Comparison of ENCODE assay signal across 24 cellular contexts in the genomic region with DNA sequence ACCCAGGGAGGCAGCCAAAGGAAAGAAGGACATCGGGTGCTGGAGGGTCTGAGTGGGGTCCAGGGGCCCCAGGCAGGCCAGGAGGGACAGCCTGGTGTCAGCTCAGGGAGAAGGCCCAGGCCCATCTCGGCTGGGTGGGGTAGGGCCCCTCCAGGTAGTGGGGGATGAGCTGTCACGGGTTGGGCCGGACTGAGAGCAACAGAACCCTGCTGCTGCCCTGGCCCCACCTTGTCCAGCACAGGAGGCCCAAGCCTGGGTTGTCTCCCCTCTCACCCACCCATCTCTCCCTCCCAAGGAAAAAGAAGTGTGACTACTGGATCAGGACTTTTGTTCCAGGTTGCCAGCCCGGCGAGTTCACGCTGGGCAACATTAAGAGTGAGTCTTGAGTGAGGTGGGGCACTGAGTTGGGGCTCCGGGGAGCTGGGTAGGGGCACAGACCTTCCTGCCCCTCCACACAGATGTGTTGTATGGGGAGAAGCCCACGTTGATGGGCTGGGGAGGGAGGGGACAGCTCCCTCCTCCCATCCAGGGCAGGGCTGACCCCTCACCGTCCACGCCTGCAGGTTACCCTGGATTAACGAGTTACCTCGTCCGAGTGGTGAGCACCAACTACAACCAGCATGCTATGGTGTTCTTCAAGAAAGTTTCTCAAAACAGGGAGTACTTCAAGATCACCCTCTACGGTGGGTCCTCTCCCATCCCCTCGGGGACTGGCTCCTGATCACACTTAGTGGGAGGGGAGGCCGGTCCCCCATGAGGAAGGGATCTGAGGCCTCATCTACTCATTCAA. TPM values are rescaled to one million over a fixed set of nuclear protein-coding genes. Genes with fewer than 3 reads are reported as not detected.
DNase-seq lines count a peak whose midpoint lies in the region; ATAC-seq and TF ChIP-seq lines count a peak whose summit lies in the region.
"Had no signal": no experiment of that assay in that cellular context is flagged by ENCODE, and none has a peak within 500 bp of the region (broad histone marks: within the 10 kb centered on the region; RNA-seq: fewer than 3 reads in every experiment).

No MANE protein-coding gene starts in this region.

- no peak for TF ChIP-seq CTCF in Peyer's patch (IDR thresholded peaks at IDR 0.05)
- TF ChIP-seq CTCF in endodermal cell (conservative IDR thresholded peaks at IDR 0.05): no peak
- TF ChIP-seq CTCF in lower lobe of right lung (IDR thresholded peaks at IDR 0.05): no peak

- H3K4me3 ChIP-seq in Peyer's patch (no peak overlapping the region), endodermal cell (ENCODE audit: low read length) (no peak overlapping the region), lower lobe of right lung (no peak overlapping the region), aorta (ENCODE audit: low read length in 2 of 2) (no peak overlapping the region), Karpas-422 (ENCODE audit: low read length) (no peak overlapping the region)

- H4K20me1 ChIP-seq in Karpas-422 (ENCODE audit: insufficient read depth, low read depth, low read length): no peaks in the 10 kb centered on the region

- H3K27me3 Mint-ChIP-seq in endodermal cell (ENCODE audit: insufficient read depth): peaks cover 9% of the 10 kb centered on the region
- no peaks in the 10 kb centered on the region for H3K27me3 Mint-ChIP-seq in activated T-cell treated with anti-CD3 and anti-CD28 coated beads, Interleukin-2, amount 50 U/mL, for 24 hours
- H3K27me3 Mint-ChIP-seq: T-helper 17 cell had no signal

- H3K4me3 Mint-ChIP-seq in endodermal cell: no peak overlapping the region
- H3K4me3 Mint-ChIP-seq in activated T-cell treated with anti-CD3 and anti-CD28 coated beads, Interleukin-2, amount 50 U/mL, for 24 hours: no peak overlapping the region
- H3K4me3 Mint-ChIP-seq: brain; CD14-positive monocyte; stimulated activated effector memory CD8-positive, alpha-beta T cell treated with anti-CD3 and anti-CD28 coated beads, Interleukin-12 subunit alpha, Interleukin-12 subunit beta, amount 100 ng/mL, for 72 hours; T-helper 17 cell had no signal

- H2AFZ ChIP-seq in Karpas-422 (ENCODE audit: low read length): no peak overlapping the region

- H3K9me3 ChIP-seq in Peyer's patch: no peaks in the 10 kb centered on the region
- no peaks in the 10 kb centered on the region for H3K9me3 ChIP-seq in endodermal cell (ENCODE audit: control insufficient read depth, low read length)
- H3K9me3 ChIP-seq in lower lobe of right lung: no peaks in the 10 kb centered on the region
- no peaks in the 10 kb centered on the region for H3K9me3 ChIP-seq in aorta (ENCODE audit: control insufficient read depth, low read length)
- H3K9me3 ChIP-seq in Karpas-422 (ENCODE audit: low read length): no peaks in the 10 kb centered on the region
- H3K9me3 ChIP-seq: upper lobe of left lung had no signal

- peaks cover 3% of the 10 kb centered on the region for H3K4me1 Mint-ChIP-seq in endodermal cell
- H3K4me1 Mint-ChIP-seq in activated T-cell treated with anti-CD3 and anti-CD28 coated beads, Interleukin-2, amount 50 U/mL, for 24 hours (ENCODE audit: low read depth): no peaks in the 10 kb centered on the region
- H3K4me1 Mint-ChIP-seq: CD14-positive monocyte had no signal

- H3K27me3 ChIP-seq in Peyer's patch: no peaks in the 10 kb centered on the region
- H3K27me3 ChIP-seq in endodermal cell (ENCODE audit: control insufficient read depth, insufficient read depth, low read length, poor library complexity, severe bottlenecking): no peaks in the 10 kb centered on the region
- H3K27me3 ChIP-seq in lower lobe of right lung (ENCODE audit: low read depth): no peaks in the 10 kb centered on the region
- H3K27me3 ChIP-seq in aorta (ENCODE audit: control insufficient read depth in 1 of 2, insufficient read depth in 2 of 2, low read length in 1 of 2): no peaks in the 10 kb centered on the region
- H3K27me3 ChIP-seq in Karpas-422 (ENCODE audit: low read length): no peaks in the 10 kb centered on the region
- H3K27me3 ChIP-seq: upper lobe of left lung had no signal

- no peak overlapping the region for H3K9ac ChIP-seq in endodermal cell (ENCODE audit: extremely low read depth, low read length, poor library complexity, severe bottlenecking)
- H3K9ac ChIP-seq in Karpas-422 (ENCODE audit: low read length): no peak overlapping the region

- DNase-seq in Peyer's patch (peak in 2 of 3 donors; percentile 36), endodermal cell (peak; percentile 45), lower lobe of right lung (peak; percentile 41), aorta (peak; percentile 41 to 61), middle frontal gyrus (ENCODE audit: extremely low spot score, low spot score) (no peak), Karpas-422 (no peak)
- DNase-seq in activated T-cell treated with anti-CD3 and anti-CD28 coated beads, Interleukin-2, amount 50 U/mL, for 24 hours: no peak
- DNase-seq: activated CD8-positive, alpha-beta memory T cell treated with anti-CD3 and anti-CD28 coated beads for 24 hours; activated naive CD4-positive, alpha-beta T cell treated with Interleukin-2 at 50 U/mL for 16 hours; DND-41; foreskin fibroblast; head of caudate nucleus; kidney glomerular epithelial cell; MV-4-11; NCI-H146; stimulated activated CD4-positive, alpha-beta T cell treated with anti-CD3 and anti-CD28 coated beads, Interleukin-4, amount 100 ng/mL, for 24 hours; substantia nigra; T-helper 17 cell had no signal

- H3K9me3 Mint-ChIP-seq in endodermal cell: no peaks in the 10 kb centered on the region
- no peaks in the 10 kb centered on the region for H3K9me3 Mint-ChIP-seq in activated T-cell treated with anti-CD3 and anti-CD28 coated beads, Interleukin-2, amount 50 U/mL, for 24 hours
- H3K9me3 Mint-ChIP-seq: brain; CD14-positive monocyte; stimulated activated effector memory CD8-positive, alpha-beta T cell treated with anti-CD3 and anti-CD28 coated beads, Interleukin-12 subunit alpha, Interleukin-12 subunit beta, amount 100 ng/mL, for 72 hours had no signal

- no peak overlapping the region for H3K4me2 ChIP-seq in Karpas-422 (ENCODE audit: low read depth, low read length, poor library complexity, severe bottlenecking)

- TF ChIP-seq POLR2A in Peyer's patch (IDR thresholded peaks at IDR 0.05): no peak

- H3K9me2 ChIP-seq in Karpas-422 (replicated peaks; ENCODE audit: insufficient read depth, low read length): no peaks in the 10 kb centered on the region

- H3K79me2 ChIP-seq in Karpas-422 (ENCODE audit: low read length): no peaks in the 10 kb centered on the region

- H3K4me1 ChIP-seq in Peyer's patch: peaks cover 0 to 13% (median 2%) of the 10 kb centered on the region in 4 donors
- H3K4me1 ChIP-seq in endodermal cell (ENCODE audit: control insufficient read depth, insufficient read depth, low read length): no peaks in the 10 kb centered on the region
- peaks cover 25% of the 10 kb centered on the region for H3K4me1 ChIP-seq in lower lobe of right lung
- no peaks in the 10 kb centered on the region for H3K4me1 ChIP-seq in aorta (ENCODE audit: control insufficient read depth in 1 of 2, insufficient read depth in 2 of 2, low read length in 2 of 2)
- no peaks in the 10 kb centered on the region for H3K4me1 ChIP-seq in Karpas-422 (ENCODE audit: low read length)

- H3K27ac Mint-ChIP-seq in endodermal cell: no peak overlapping the region
- no peak overlapping the region for H3K27ac Mint-ChIP-seq in activated T-cell treated with anti-CD3 and anti-CD28 coated beads, Interleukin-2, amount 50 U/mL, for 24 hours

- ATAC-seq in lower lobe of right lung (no peak), aorta (ENCODE audit: low FRiP score) (no peak)

- no peak overlapping the region for H3K27ac ChIP-seq in Peyer's patch
- H3K27ac ChIP-seq in endodermal cell (ENCODE audit: low read depth, low read length): no peak overlapping the region
- no peak overlapping the region for H3K27ac ChIP-seq in lower lobe of right lung
- H3K27ac ChIP-seq in aorta (ENCODE audit: low read depth in 1 of 2, low read length in 2 of 2): no peak overlapping the region
- no peak overlapping the region for H3K27ac ChIP-seq in Karpas-422 (ENCODE audit: low read length)

- H3K36me3 ChIP-seq in Peyer's patch (no peaks in the 10 kb centered on the region), endodermal cell (ENCODE audit: control insufficient read depth, insufficient read depth, low read length) (no peaks in the 10 kb centered on the region), lower lobe of right lung (no peaks in the 10 kb centered on the region), aorta (ENCODE audit: control insufficient read depth in 1 of 2, insufficient read depth in 2 of 2, low read length in 1 of 2) (no peaks in the 10 kb centered on the region), Karpas-422 (ENCODE audit: insufficient read depth, low read length) (no peaks in the 10 kb centered on the region)
- H3K36me3 ChIP-seq: upper lobe of left lung had no signal

- intact Hi-C loops in lower lobe of right lung (cut with DNase I) (no loop called here), aorta (cut with DNase I) (no loop called here)

- no peaks in the 10 kb centered on the region for H3K36me3 Mint-ChIP-seq in endodermal cell (ENCODE audit: low read depth)
- no peaks in the 10 kb centered on the region for H3K36me3 Mint-ChIP-seq in activated T-cell treated with anti-CD3 and anti-CD28 coated beads, Interleukin-2, amount 50 U/mL, for 24 hours (ENCODE audit: low read depth)
- H3K36me3 Mint-ChIP-seq: brain; CD14-positive monocyte; stimulated activated effector memory CD8-positive, alpha-beta T cell treated with anti-CD3 and anti-CD28 coated beads, Interleukin-12 subunit alpha, Interleukin-12 subunit beta, amount 100 ng/mL, for 72 hours had no signal

- WGBS in endodermal cell (ENCODE audit: insufficient coverage in 1 of 2, insufficient read length in 1 of 2), 2 experiments: 84 to 88% methylated on average over 8 to 17 of the region's 17 CpGs
- 87 to 88% methylated on average over 16 to 17 of the region's 17 CpGs for WGBS in aorta, 2 donors

RNA-seq across cellular contexts. Expression of a gene that starts 2.3 kb away (rescaled TPM):
- total RNA-seq in Peyer's patch: 100 to 1,000 TPM in 1 of 4 donors, 10 to 100 TPM in 2, 1 to 10 TPM in 1; 1.9 to 191 (median 37.1) TPM
- total RNA-seq in endodermal cell: not detected
- not detected for polyA plus RNA-seq in endodermal cell (2013, experiment 1 of 2)
- not detected for polyA plus RNA-seq in endodermal cell (2013, experiment 2 of 2)
- total RNA-seq in lower lobe of right lung: 83.4 TPM
- total RNA-seq in aorta: 1 to 10 TPM in 1 of 2 donors, under 1 TPM in 1; 0.84 to 1.1 TPM
- polyA plus RNA-seq in aorta: 1 to 10 TPM in 1 of 2 donors, under 1 TPM in 1; 0.90 to 5.6 TPM
- total RNA-seq in Karpas-422 (2014; rRNA removed; shearing (Covaris generic); ENCODE audit: low replicate concordance): not detected in 2 replicates
- total RNA-seq: NCI-H460, osteocyte had no signal

RNA-seq across cellular contexts. Expression of a gene that starts 8.5 kb away (rescaled TPM):
- total RNA-seq in Peyer's patch (10 to 100 TPM; 38.8 to 93.7 (median 70.2) TPM), endodermal cell (10 to 100 TPM; 65.7 to 82.1 TPM), lower lobe of right lung (47.9 TPM), aorta (10 to 100 TPM; 46.7 to 54.3 TPM)
- polyA plus RNA-seq in endodermal cell (2013, experiment 1 of 2): 105 TPM
- 99.0 TPM for polyA plus RNA-seq in endodermal cell (2013, experiment 2 of 2)
- 100 to 1,000 TPM; 164 to 278 TPM for polyA plus RNA-seq in aorta
- 154 and 209 TPM in 2 replicates for total RNA-seq in Karpas-422 (2014; rRNA removed; shearing (Covaris generic); ENCODE audit: low replicate concordance)

RNA-seq across cellular contexts. Expression of a gene that starts 24.0 kb away (rescaled TPM):
- total RNA-seq in Peyer's patch: 100 to 1,000 TPM; 123 to 193 (median 168) TPM
- total RNA-seq in endodermal cell: 10 to 100 TPM; 73.5 to 84.5 TPM
- 36.7 TPM for polyA plus RNA-seq in endodermal cell (2013, experiment 1 of 2)
- polyA plus RNA-seq in endodermal cell (2013, experiment 2 of 2): 33.1 TPM
- total RNA-seq in lower lobe of right lung: 30.6 TPM
- 10 to 100 TPM; 37.1 to 38.5 TPM for total RNA-seq in aorta
- polyA plus RNA-seq in aorta: 10 to 100 TPM; 29.9 to 56.2 TPM
- 68.4 and 114 TPM in 2 replicates for total RNA-seq in Karpas-422 (2014; rRNA removed; shearing (Covaris generic); ENCODE audit: low replicate concordance)

RNA-seq across cellular contexts. Expression of a gene that starts 39.8 kb away (rescaled TPM):
- 100 to 1,000 TPM in 2 of 4 donors, 10 to 100 TPM in 2; 52.2 to 144 (median 95.3) TPM for total RNA-seq in Peyer's patch
- total RNA-seq in endodermal cell: 100 to 1,000 TPM; 115 to 117 TPM
- polyA plus RNA-seq in endodermal cell (2013, experiment 1 of 2): 123 TPM
- 111 TPM for polyA plus RNA-seq in endodermal cell (2013, experiment 2 of 2)
- total RNA-seq in lower lobe of right lung: 98.5 TPM
- total RNA-seq in aorta: 100 to 1,000 TPM in 1 of 2 donors, 10 to 100 TPM in 1; 82.3 to 117 TPM
- polyA plus RNA-seq in aorta: 10 to 100 TPM; 38.4 to 67.2 TPM
- 62.7 and 84.0 TPM in 2 replicates for total RNA-seq in Karpas-422 (2014; rRNA removed; shearing (Covaris generic); ENCODE audit: low replicate concordance)

RNA-seq across cellular contexts. Expression of a gene that starts 51.6 kb away (rescaled TPM):
- 10 to 100 TPM; 14.5 to 85.8 (median 54.4) TPM for total RNA-seq in Peyer's patch
- total RNA-seq in endodermal cell: 100 to 1,000 TPM in 1 of 2 donors, 10 to 100 TPM in 1; 55.8 to 147 TPM
- 78.9 TPM for polyA plus RNA-seq in endodermal cell (2013, experiment 1 of 2)
- 83.8 TPM for polyA plus RNA-seq in endodermal cell (2013, experiment 2 of 2)
- 8.8 TPM for total RNA-seq in lower lobe of right lung
- 100 to 1,000 TPM in 1 of 2 donors, 1 to 10 TPM in 1; 9.3 to 114 TPM for total RNA-seq in aorta
- polyA plus RNA-seq in aorta: 1 to 10 TPM in 1 of 2 donors, under 1 TPM in 1; 0.43 to 2.1 TPM
- 0.65 and 5.0 TPM in 2 replicates for total RNA-seq in Karpas-422 (2014; rRNA removed; shearing (Covaris generic); ENCODE audit: low replicate concordance)

Comparison
In these comparisons a context has a peak if more than half of its experiments do, and no peak if none do; other contexts are left out.
1. DNase-seq: peak in Peyer's patch (2 of 3), endodermal cell (single experiment), lower lobe of right lung (single experiment) and aorta (2 of 2); none in middle frontal gyrus (single experiment), activated T-cell treated with anti-CD3 and anti-CD28 coated beads, Interleukin-2, amount 50 U/mL, for 24 hours (single experiment) and Karpas-422 (single experiment).